ENCODE assay signal across 8 cellular contexts in genomic region chr22:26479043-26479791, GRCh38. TPM values are rescaled to one million over a fixed set of nuclear protein-coding genes. Genes with fewer than 3 reads are reported as not detected.
A peak's percentile ranks its signal among the peaks of the same experiment; 100 is the strongest.
DNase-seq lines count a peak whose midpoint lies in the region; ATAC-seq and TF ChIP-seq lines count a peak whose summit lies in the region.

No MANE protein-coding gene starts in this region.

- peak overlapping the region; percentile 76 for H3K4me3 ChIP-seq in NB4 (ENCODE audit: low read depth, low read length)
- no peak overlapping the region for H3K4me3 ChIP-seq in mammary epithelial cell (replicated peaks in 1 of 3; ENCODE audit: insufficient read depth in 1 of 3, low read depth in 2 of 3, low read length in 3 of 3)
- no peak overlapping the region for H3K4me3 ChIP-seq in neuronal stem cell (ENCODE audit: low read length in 2 of 2)

- H3K27me3 ChIP-seq in mammary epithelial cell (ENCODE audit: insufficient read depth, low read length) = no peaks in the 10 kb centered on the region
- H3K27me3 ChIP-seq in neuronal stem cell (ENCODE audit: control insufficient read depth in 3 of 3, insufficient read depth in 3 of 3, low read depth in 1 of 3, low read length in 3 of 3) = no peaks in the 10 kb centered on the region

- H4K91ac ChIP-seq in neuronal stem cell (ENCODE audit: low read depth, low read length, poor library complexity) = no peak overlapping the region

- H3K18ac ChIP-seq in neuronal stem cell (ENCODE audit: low read length) = no peak overlapping the region

- H3K36me3 ChIP-seq in ES-I3 (ENCODE audit: insufficient read depth, low read length) (peaks cover 18% of the 10 kb centered on the region), mammary epithelial cell (ENCODE audit: insufficient read depth, low read length) (peaks cover 11% of the 10 kb centered on the region), neuronal stem cell (replicated peaks in 1 of 2; ENCODE audit: control insufficient read depth in 2 of 2, insufficient read depth in 2 of 2, low read length in 2 of 2) (peaks cover 13 to 70% of the 10 kb centered on the region in 2 donors)

- H3K36me3 Mint-ChIP-seq in natural killer cell = peaks cover 18% of the 10 kb centered on the region

- intact Hi-C loops in mammary epithelial cell (cut with micrococcal nuclease) = no loop called here
- intact Hi-C loops in natural killer cell (cut with micrococcal nuclease) = no loop called here

- no peak overlapping the region for H2BK5ac ChIP-seq in neuronal stem cell (ENCODE audit: low read length)

- H3K79me1 ChIP-seq in neuronal stem cell (ENCODE audit: low read depth, low read length) = peaks cover 5% of the 10 kb centered on the region

- no peak overlapping the region for H3K23ac ChIP-seq in neuronal stem cell (ENCODE audit: low read depth, low read length, poor library complexity)

- DNase-seq in NB4 (ENCODE audit: low read depth) (peak; percentile 40), mammary epithelial cell (no peak), natural killer cell (no peak), neuronal stem cell (ENCODE audit: low spot score) (no peak), HEK293T (ENCODE audit: extremely low spot score) (no peak), UCSD-AML1 (lab: John Stamatoyannopoulos, UW; ENCODE audit: unreplicated experiment) (no peak)

- H4K20me1 ChIP-seq in mammary epithelial cell (ENCODE audit: insufficient read depth, low read length) = no peaks in the 10 kb centered on the region

- no peak overlapping the region for H3K14ac ChIP-seq in neuronal stem cell (ENCODE audit: low read length)

- no peak for TF ChIP-seq CTCF in NB4 (IDR thresholded peaks at IDR 0.05; ENCODE audit: low read depth, low read length)
- TF ChIP-seq CTCF in mammary epithelial cell (conservative IDR thresholded peaks at IDR 0.05 in 1 of 2, IDR thresholded peaks at IDR 0.05 in 1 of 2; ENCODE audit: extremely low read depth in 1 of 2, insufficient read depth in 1 of 2, low read depth in 1 of 2, low read length in 2 of 2) = peak in 1 of 2 donors; percentile 13
- no peak for TF ChIP-seq CTCF in natural killer cell (IDR thresholded peaks at IDR 0.05)

- no peak overlapping the region for H2BK12ac ChIP-seq in neuronal stem cell (ENCODE audit: low read length)

- H2BK15ac ChIP-seq in neuronal stem cell (ENCODE audit: low read length) = no peak overlapping the region

- H3K9me3 ChIP-seq in ES-I3 (ENCODE audit: control insufficient read depth, insufficient read depth, low read length) (no peaks in the 10 kb centered on the region), mammary epithelial cell (replicated peaks; ENCODE audit: insufficient read depth, low read length) (no peaks in the 10 kb centered on the region), neuronal stem cell (replicated peaks in 1 of 2; ENCODE audit: control insufficient read depth in 2 of 2, insufficient read depth in 1 of 2, low read depth in 1 of 2, low read length in 2 of 2) (no peaks in the 10 kb centered on the region)

- 44% methylated on average over 12 of the region's 12 CpGs for WGBS in mammary epithelial cell (ENCODE audit: low coverage, missing lambda C conversion rate)
- no CpG with 5 or more reads among the region's 12 CpGs for WGBS in neuronal stem cell (ENCODE audit: extremely low coverage in 2 of 2, insufficient read length in 2 of 2, insufficient replicate concordance in 1 of 2), 2 donors

- H3K27me3 Mint-ChIP-seq in natural killer cell (ENCODE audit: low read depth in 2 of 2) = no peaks in the 10 kb centered on the region

- H3K9me3 Mint-ChIP-seq in natural killer cell = no peaks in the 10 kb centered on the region

- H3K4me1 ChIP-seq in ES-I3 (ENCODE audit: insufficient read depth, low read length) (peaks cover 23% of the 10 kb centered on the region), mammary epithelial cell (ENCODE audit: insufficient read depth, low read length) (peaks cover 31% of the 10 kb centered on the region), neuronal stem cell (ENCODE audit: control insufficient read depth in 2 of 2, insufficient read depth in 1 of 2, low read depth in 1 of 2, low read length in 2 of 2) (peaks cover 5 to 12% of the 10 kb centered on the region in 2 donors)

- H3K27ac Mint-ChIP-seq in natural killer cell = peak overlapping the region; percentile 8 to 21

- dilution Hi-C loops in mammary epithelial cell (cut with HindIII; ENCODE audit: low sequenced_read_pairs) = no loop called here

- H3K4me1 Mint-ChIP-seq in natural killer cell = peaks cover 56 to 57% of the 10 kb centered on the region in 2 donors

- no peak overlapping the region for H2BK120ac ChIP-seq in neuronal stem cell (ENCODE audit: low read depth, low read length)

- H3K79me2 ChIP-seq in mammary epithelial cell (ENCODE audit: insufficient read depth, low read length) = peaks cover 66% of the 10 kb centered on the region

- ATAC-seq in natural killer cell = no peak
- no peak for ATAC-seq in HG03135 (IDR thresholded peaks at IDR 0.05; ENCODE audit: unreplicated experiment)

- BruUV-seq in mammary epithelial cell (replicated peaks; lab: Mats Ljungman, UMichigan) = no TSS peak

- POLR2A ChIA-PET in HEK293T (lab: Yijun Ruan, JAX) = no interaction called here

- H3K4me2 ChIP-seq in mammary epithelial cell (ENCODE audit: insufficient read depth, low read depth, low read length) = peak overlapping the region; percentile 64
- no peak overlapping the region for H3K4me2 ChIP-seq in neuronal stem cell (ENCODE audit: insufficient read depth, low read length, poor library complexity, severe bottlenecking)

- H2AFZ ChIP-seq in mammary epithelial cell (ENCODE audit: low read depth, low read length) (peak overlapping the region; percentile 58), neuronal stem cell (ENCODE audit: low read length) (no peak overlapping the region)

- H3K4ac ChIP-seq in neuronal stem cell (ENCODE audit: low read length) = no peak overlapping the region

- H4K8ac ChIP-seq in neuronal stem cell (ENCODE audit: low read depth, low read length) = no peak overlapping the region

- in situ Hi-C loops in mammary epithelial cell (cut with MboI; ENCODE audit: low sequenced_read_pairs in 2 of 2) = no loop called here

- CTCF ChIA-PET in mammary epithelial cell (lab: Charles Lee; ENCODE audit: low non-redundant PET) (no interaction called here), HEK293T (lab: Yijun Ruan, JAX) (interaction anchor here (1.0 kb wide), 1 partner anchor 19 kb away, joined by 3 read pairs; no protein-coding TSS in a partner anchor)

- peak overlapping the region; percentile 14 for H3K4me3 Mint-ChIP-seq in natural killer cell

- H3K9ac ChIP-seq in ES-I3 (ENCODE audit: low read depth, low read length) (peak overlapping the region; percentile 5; the same call in 1 of the 2 replicates), mammary epithelial cell (ENCODE audit: insufficient read depth, low read length) (peak overlapping the region; percentile 19), neuronal stem cell (ENCODE audit: low read depth, low read length, poor library complexity) (no peak overlapping the region)

- TF ChIP-seq POLR2A in NB4 (IDR thresholded peaks at IDR 0.05; ENCODE audit: extremely low read depth, insufficient read length) = no peak

- no peak overlapping the region for H2AK5ac ChIP-seq in neuronal stem cell (ENCODE audit: low read depth, low read length)

- H3K27ac ChIP-seq in mammary epithelial cell (ENCODE audit: insufficient read depth, low read depth, low read length) (no peak overlapping the region), neuronal stem cell (replicated peaks; ENCODE audit: low read length) (no peak overlapping the region)

TF ChIP-seq in HEK293T, 16 proteins besides CTCF, POLR2A, EP300 and RAD21:
- TF ChIP-seq PKNOX1 (IDR thresholded peaks at IDR 0.05) = no peak
- no peak for TF ChIP-seq FOXM1 (IDR thresholded peaks at IDR 0.05; ENCODE audit: borderline replicate concordance)
- TF ChIP-seq CTBP1 (IDR thresholded peaks at IDR 0.05; ENCODE audit: borderline replicate concordance) = no peak
- no peak for TF ChIP-seq ZNF384 (IDR thresholded peaks at IDR 0.05)
- TF ChIP-seq FOXA1 (IDR thresholded peaks at IDR 0.05) = no peak
- TF ChIP-seq SP1 (IDR thresholded peaks at IDR 0.05) = no peak
- TF ChIP-seq ARNT (IDR thresholded peaks at IDR 0.05) = no peak
- TF ChIP-seq L3MBTL2 (conservative IDR thresholded peaks at IDR 0.05) = no peak
- TF ChIP-seq TARDBP (IDR thresholded peaks at IDR 0.05) = no peak
- no peak for TF ChIP-seq BHLHE40 (IDR thresholded peaks at IDR 0.05; ENCODE audit: borderline replicate concordance)
- TF ChIP-seq LEF1 (IDR thresholded peaks at IDR 0.05; ENCODE audit: borderline replicate concordance) = no peak

RNA-seq across cellular contexts. Expression of gene HPS4, which starts 4.4 kb away (rescaled TPM):
- total RNA-seq in mammary epithelial cell (10 to 100 TPM; 33.6 to 38.3 TPM), natural killer cell (10 to 100 TPM; 44.8 to 53.6 (median 50.7) TPM)
- 18.3 TPM for polyA plus RNA-seq in mammary epithelial cell
- 9.7 TPM for polyA minus RNA-seq in mammary epithelial cell
- 29.8 TPM for polyA plus RNA-seq in neuronal stem cell (2013, experiment 1 of 2)
- polyA plus RNA-seq in neuronal stem cell (2013, experiment 2 of 2) = 30.4 TPM

RNA-seq across cellular contexts. Expression of gene SRRD, which starts 4.5 kb away (rescaled TPM):
- total RNA-seq in mammary epithelial cell (10 to 100 TPM; 16.3 to 20.8 TPM), natural killer cell (10 to 100 TPM; 18.8 to 21.5 (median 21.4) TPM)
- polyA plus RNA-seq in mammary epithelial cell = 20.7 TPM
- polyA minus RNA-seq in mammary epithelial cell = 21.7 TPM
- 11.3 TPM for polyA plus RNA-seq in neuronal stem cell (2013, experiment 1 of 2)
- 11.1 TPM for polyA plus RNA-seq in neuronal stem cell (2013, experiment 2 of 2)

RNA-seq across cellular contexts. Expression of gene TFIP11, which starts 33.1 kb away (rescaled TPM):
- total RNA-seq in mammary epithelial cell (10 to 100 TPM; 35.7 to 38.3 TPM), natural killer cell (100 to 1,000 TPM; 108 to 131 (median 124) TPM)
- 21.5 TPM for polyA plus RNA-seq in mammary epithelial cell
- 61.8 TPM for polyA minus RNA-seq in mammary epithelial cell
- 10.5 TPM for polyA plus RNA-seq in neuronal stem cell (2013, experiment 1 of 2)
- 10.7 TPM for polyA plus RNA-seq in neuronal stem cell (2013, experiment 2 of 2)

RNA-seq across cellular contexts. Expression of gene ASPHD2, which starts 50.2 kb away (rescaled TPM):
- 10 to 100 TPM in 1 of 2 donors, 1 to 10 TPM in 1; 6.1 to 16.5 TPM for total RNA-seq in mammary epithelial cell
- polyA plus RNA-seq in mammary epithelial cell = 4.1 TPM
- 3.9 TPM for polyA minus RNA-seq in mammary epithelial cell
- 1 to 10 TPM; 1.6 to 3.0 (median 1.9) TPM for total RNA-seq in natural killer cell
- polyA plus RNA-seq in neuronal stem cell (2013, experiment 1 of 2) = 11.5 TPM
- 11.4 TPM for polyA plus RNA-seq in neuronal stem cell (2013, experiment 2 of 2)
